ENCODE assay signal across 1 cellular context in genomic region chr5:151080620-151081425, GRCh38.
TF ChIP-seq lines count a peak whose summit lies in the region.

Gene TNIP1, minus strand, starts transcription at chr5:151081034. Its CDS starts 15,939 bp downstream, at chr5:151065095.

TF ChIP-seq in HepG2, 621 proteins besides CTCF, POLR2A, EP300 and RAD21 (continued from another document and continues in another):
- TF ChIP-seq KIAA2018 (CRISPR knock-in tag; IDR thresholded peaks at IDR 0.05; ENCODE audit: borderline replicate concordance) (no peak), ZNF691 (CRISPR knock-in tag; IDR thresholded peaks at IDR 0.05; ENCODE audit: borderline replicate concordance, low read depth) (peak; percentile 73), NFE2L1 (CRISPR knock-in tag; IDR thresholded peaks at IDR 0.05; ENCODE audit: borderline replicate concordance) (no peak), ZNF883 (CRISPR knock-in tag; IDR thresholded peaks at IDR 0.05; ENCODE audit: not compliant biosample characterization) (peak; percentile 80), FOXC1 (CRISPR knock-in tag; IDR thresholded peaks at IDR 0.05; ENCODE audit: borderline replicate concordance) (peak; percentile 73; the same call in 1 of the 2 replicates), ZNF264 (CRISPR knock-in tag; IDR thresholded peaks at IDR 0.05) (0 out of 2 replicates have a peak, but pooled peaks have one; percentile 7), ZEB1 (IDR thresholded peaks at IDR 0.05; ENCODE audit: insufficient replicate concordance, low read depth) (peak; percentile 42), MEIS1 (CRISPR knock-in tag; IDR thresholded peaks at IDR 0.05; ENCODE audit: borderline replicate concordance) (no peak), ZNF563 (CRISPR knock-in tag; IDR thresholded peaks at IDR 0.05) (peak; percentile 68), ZSCAN9 (CRISPR knock-in tag; IDR thresholded peaks at IDR 0.05; ENCODE audit: borderline replicate concordance) (peak; percentile 75; the same call in 1 of the 2 replicates), SCMH1 (CRISPR knock-in tag; IDR thresholded peaks at IDR 0.05; ENCODE audit: borderline replicate concordance) (no peak), ZNF768 (CRISPR knock-in tag; IDR thresholded peaks at IDR 0.05) (peak; percentile 30; the same call in 1 of the 2 replicates), ZNF235 (CRISPR knock-in tag; IDR thresholded peaks at IDR 0.05; ENCODE audit: borderline replicate concordance) (0 out of 2 replicates have a peak, but pooled peaks have one; percentile 74), SMAD9 (CRISPR knock-in tag; IDR thresholded peaks at IDR 0.05) (0 out of 2 replicates have a peak, but pooled peaks have one; percentile 34), ZFP36 (IDR thresholded peaks at IDR 0.05; ENCODE audit: borderline replicate concordance, low read depth, low read length, partially characterized antibody) (no peak), DRAP1 (CRISPR knock-in tag; IDR thresholded peaks at IDR 0.05) (peak; percentile 69), FOXO1 (CRISPR knock-in tag; IDR thresholded peaks at IDR 0.05) (peak; percentile 93), RBM22 (optimal IDR thresholded peaks at IDR 0.05; ENCODE audit: low read length) (no peak), MTA1 (CRISPR knock-in tag; IDR thresholded peaks at IDR 0.05; ENCODE audit: borderline replicate concordance) (peak; percentile 42; the same call in 1 of the 2 replicates), ZNF296 (CRISPR knock-in tag; conservative IDR thresholded peaks at IDR 0.05) (peak; percentile 60; the same call in 1 of the 2 replicates), HOXA3 (CRISPR knock-in tag; IDR thresholded peaks at IDR 0.05) (peak; percentile 81), SAP130 (CRISPR knock-in tag; IDR thresholded peaks at IDR 0.05; ENCODE audit: low read depth) (peak; percentile 86), ZNF784 (CRISPR knock-in tag; IDR thresholded peaks at IDR 0.05; ENCODE audit: borderline replicate concordance) (peak; percentile 51; the same call in 1 of the 2 replicates), MAFK (conservative IDR thresholded peaks at IDR 0.05 in 1 of 2, IDR thresholded peaks at IDR 0.05 in 1 of 2; ENCODE audit: low read length in 2 of 2) (no peak), FLYWCH1 (CRISPR knock-in tag; IDR thresholded peaks at IDR 0.05) (no peak), ZSCAN20 (CRISPR knock-in tag; IDR thresholded peaks at IDR 0.05; ENCODE audit: borderline replicate concordance) (peak; percentile 93; the same call in 1 of the 2 replicates), ZNF160 (CRISPR knock-in tag; IDR thresholded peaks at IDR 0.05) (peak; percentile 76; the same call in 1 of the 2 replicates), CENPBD1 (CRISPR knock-in tag; IDR thresholded peaks at IDR 0.05; ENCODE audit: borderline replicate concordance, low read depth) (no peak), CEBPB (IDR thresholded peaks at IDR 0.05; ENCODE audit: borderline replicate concordance, low read depth, low read length) (no peak), RARA (CRISPR knock-in tag; IDR thresholded peaks at IDR 0.05) (peak; percentile 50; the same call in 1 of the 2 replicates), SIN3B (IDR thresholded peaks at IDR 0.05; ENCODE audit: low read length) (no peak), AHDC1 (CRISPR knock-in tag; IDR thresholded peaks at IDR 0.05; ENCODE audit: borderline replicate concordance) (peak; percentile 65), ZNF766 (CRISPR knock-in tag; IDR thresholded peaks at IDR 0.05; ENCODE audit: borderline replicate concordance) (peak; percentile 65; the same call in 1 of the 2 replicates), REXO4 (CRISPR knock-in tag; IDR thresholded peaks at IDR 0.05; ENCODE audit: borderline replicate concordance) (peak; percentile 76; the same call in 1 of the 2 replicates)
- TF ChIP-seq, protein P1, sequence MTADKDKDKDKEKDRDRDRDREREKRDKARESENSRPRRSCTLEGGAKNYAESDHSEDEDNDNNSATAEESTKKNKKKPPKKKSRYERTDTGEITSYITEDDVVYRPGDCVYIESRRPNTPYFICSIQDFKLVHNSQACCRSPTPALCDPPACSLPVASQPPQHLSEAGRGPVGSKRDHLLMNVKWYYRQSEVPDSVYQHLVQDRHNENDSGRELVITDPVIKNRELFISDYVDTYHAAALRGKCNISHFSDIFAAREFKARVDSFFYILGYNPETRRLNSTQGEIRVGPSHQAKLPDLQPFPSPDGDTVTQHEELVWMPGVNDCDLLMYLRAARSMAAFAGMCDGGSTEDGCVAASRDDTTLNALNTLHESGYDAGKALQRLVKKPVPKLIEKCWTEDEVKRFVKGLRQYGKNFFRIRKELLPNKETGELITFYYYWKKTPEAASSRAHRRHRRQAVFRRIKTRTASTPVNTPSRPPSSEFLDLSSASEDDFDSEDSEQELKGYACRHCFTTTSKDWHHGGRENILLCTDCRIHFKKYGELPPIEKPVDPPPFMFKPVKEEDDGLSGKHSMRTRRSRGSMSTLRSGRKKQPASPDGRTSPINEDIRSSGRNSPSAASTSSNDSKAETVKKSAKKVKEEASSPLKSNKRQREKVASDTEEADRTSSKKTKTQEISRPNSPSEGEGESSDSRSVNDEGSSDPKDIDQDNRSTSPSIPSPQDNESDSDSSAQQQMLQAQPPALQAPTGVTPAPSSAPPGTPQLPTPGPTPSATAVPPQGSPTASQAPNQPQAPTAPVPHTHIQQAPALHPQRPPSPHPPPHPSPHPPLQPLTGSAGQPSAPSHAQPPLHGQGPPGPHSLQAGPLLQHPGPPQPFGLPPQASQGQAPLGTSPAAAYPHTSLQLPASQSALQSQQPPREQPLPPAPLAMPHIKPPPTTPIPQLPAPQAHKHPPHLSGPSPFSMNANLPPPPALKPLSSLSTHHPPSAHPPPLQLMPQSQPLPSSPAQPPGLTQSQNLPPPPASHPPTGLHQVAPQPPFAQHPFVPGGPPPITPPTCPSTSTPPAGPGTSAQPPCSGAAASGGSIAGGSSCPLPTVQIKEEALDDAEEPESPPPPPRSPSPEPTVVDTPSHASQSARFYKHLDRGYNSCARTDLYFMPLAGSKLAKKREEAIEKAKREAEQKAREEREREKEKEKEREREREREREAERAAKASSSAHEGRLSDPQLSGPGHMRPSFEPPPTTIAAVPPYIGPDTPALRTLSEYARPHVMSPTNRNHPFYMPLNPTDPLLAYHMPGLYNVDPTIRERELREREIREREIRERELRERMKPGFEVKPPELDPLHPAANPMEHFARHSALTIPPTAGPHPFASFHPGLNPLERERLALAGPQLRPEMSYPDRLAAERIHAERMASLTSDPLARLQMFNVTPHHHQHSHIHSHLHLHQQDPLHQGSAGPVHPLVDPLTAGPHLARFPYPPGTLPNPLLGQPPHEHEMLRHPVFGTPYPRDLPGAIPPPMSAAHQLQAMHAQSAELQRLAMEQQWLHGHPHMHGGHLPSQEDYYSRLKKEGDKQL (CRISPR knock-in tag; IDR thresholded peaks at IDR 0.05; ENCODE audit: low read depth): no peak
